Comparison of ENCODE assay signal across 8 cellular contexts in the genomic region with DNA sequence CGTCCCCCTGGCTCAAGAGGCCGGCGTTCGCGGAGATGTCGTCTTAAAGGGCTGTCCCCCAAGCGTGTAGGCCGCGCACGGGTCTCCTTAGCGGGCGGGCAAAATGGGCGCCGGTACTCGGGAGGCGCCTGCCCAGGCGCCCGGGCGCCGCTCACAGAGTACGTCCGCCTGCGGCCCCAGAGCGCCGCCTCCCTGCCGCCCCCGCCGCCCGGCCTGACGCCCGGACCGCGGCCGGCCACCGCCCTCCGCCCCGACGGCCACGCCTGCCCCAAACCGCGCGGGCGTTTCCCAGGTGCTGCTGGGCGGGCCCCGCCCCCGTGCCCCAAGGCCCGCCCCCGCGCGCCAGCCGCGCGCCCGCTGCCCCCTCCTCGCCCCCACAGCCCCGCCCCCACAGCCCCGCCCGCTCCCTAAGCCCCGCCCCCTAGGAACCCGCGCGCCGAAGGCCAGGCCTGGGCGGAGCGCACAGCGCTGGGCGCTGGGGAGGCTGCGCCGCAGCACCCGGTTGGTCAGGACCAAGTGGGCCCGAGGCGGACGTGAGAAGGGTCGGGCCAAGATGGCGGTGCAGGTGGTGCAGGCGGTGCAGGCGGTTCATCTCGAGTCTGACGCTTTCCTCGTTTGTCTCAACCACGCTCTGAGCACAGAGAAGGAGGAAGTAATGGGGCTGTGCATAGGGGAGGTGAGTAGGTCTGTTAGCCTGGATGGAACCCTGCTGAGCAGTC. TPM values are rescaled to one million over a fixed set of nuclear protein-coding genes. Genes with fewer than 3 reads are reported as not detected.
DNase-seq lines count a peak whose midpoint lies in the region; ATAC-seq and TF ChIP-seq lines count a peak whose summit lies in the region.

TSS of gene BRCC3 (plus strand) at position 534 of the 719 bp plus-strand sequence. CDS start at position 554, 20 bp downstream.
A gene with protein sequence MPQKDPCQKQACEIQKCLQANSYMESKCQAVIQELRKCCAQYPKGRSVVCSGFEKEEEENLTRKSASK (minus strand): TSS at position 162 of the 719 bp plus-strand sequence. CDS start 7,113 bp downstream, outside the sequence.
A gene with protein sequence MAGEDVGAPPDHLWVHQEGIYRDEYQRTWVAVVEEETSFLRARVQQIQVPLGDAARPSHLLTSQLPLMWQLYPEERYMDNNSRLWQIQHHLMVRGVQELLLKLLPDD (minus strand): TSS at position 162 of the 719 bp plus-strand sequence. CDS start 5,126 bp downstream, outside the sequence.

- H3K4me3 Mint-ChIP-seq in T-helper 2 cell treated with Interferon-gamma antibody and Interleukin-4, amounts not matched to agents 5 μg/mL and 100 μg/mL, for 36 hours, result peak within 1 kb of the TSS; percentile 94

- no peaks in the 10 kb centered on the region for H4K20me1 ChIP-seq in hepatocyte (ENCODE audit: insufficient read depth, poor library complexity, severe bottlenecking)

- no peaks in the 10 kb centered on the region for H3K9me2 ChIP-seq in hepatocyte (replicated peaks; ENCODE audit: insufficient read depth)

- no peaks in the 10 kb centered on the region for H3K27me3 ChIP-seq in ascending aorta
- no peaks in the 10 kb centered on the region for H3K27me3 ChIP-seq in hepatocyte

- peak within 1 kb of the TSS; percentile 85 for H2AFZ ChIP-seq in hepatocyte

- H3K36me3 ChIP-seq in ascending aorta, result no peaks in the 10 kb centered on the region
- H3K36me3 ChIP-seq in hepatocyte (replicated peaks; ENCODE audit: insufficient read depth, low read depth), result no peaks in the 10 kb centered on the region

- peaks cover 24% of the 10 kb centered on the region for H3K36me3 Mint-ChIP-seq in T-helper 2 cell treated with Interferon-gamma antibody and Interleukin-4, amounts not matched to agents 5 μg/mL and 100 μg/mL, for 36 hours (ENCODE audit: low read depth)

- H3K9me3 ChIP-seq in ascending aorta, result no peaks in the 10 kb centered on the region
- no peaks in the 10 kb centered on the region for H3K9me3 ChIP-seq in hepatocyte (ENCODE audit: low read depth)

- TF ChIP-seq CTCF in ascending aorta (IDR thresholded peaks at IDR 0.05) (no peak), hepatocyte (IDR thresholded peaks at IDR 0.05; ENCODE audit: poor library complexity) (no peak)

- H3K4me1 ChIP-seq in ascending aorta (no peaks in the 10 kb centered on the region), hepatocyte (ENCODE audit: insufficient read depth) (peaks cover 6% of the 10 kb centered on the region)

- H3K27me3 Mint-ChIP-seq in T-helper 2 cell treated with Interferon-gamma antibody and Interleukin-4, amounts not matched to agents 5 μg/mL and 100 μg/mL, for 36 hours (ENCODE audit: low read depth), result no peaks in the 10 kb centered on the region

- TF ChIP-seq POLR2A in GM18505 (IDR thresholded peaks at IDR 0.05; ENCODE audit: borderline replicate concordance, extremely low read depth, insufficient read depth, insufficient read length), result peak; percentile 71

- H3K4me3 ChIP-seq in ascending aorta (peak within 1 kb of the TSS; percentile 60 to 64), hepatocyte (peak within 1 kb of the TSS; percentile 79)

- WGBS in hepatocyte (ENCODE audit: low lambda C conversion rate, missing lambda C conversion rate), result 37% methylated on average over 46 of the region's 81 CpGs

- no peaks in the 10 kb centered on the region for H3K9me3 Mint-ChIP-seq in T-helper 2 cell treated with Interferon-gamma antibody and Interleukin-4, amounts not matched to agents 5 μg/mL and 100 μg/mL, for 36 hours

- peaks cover 48% of the 10 kb centered on the region for H3K4me1 Mint-ChIP-seq in T-helper 2 cell treated with Interferon-gamma antibody and Interleukin-4, amounts not matched to agents 5 μg/mL and 100 μg/mL, for 36 hours (ENCODE audit: low read depth)

- peak; percentile 84 for ATAC-seq in GM18505 (IDR thresholded peaks at IDR 0.05; ENCODE audit: unreplicated experiment)
- peak; percentile 86 for ATAC-seq in HG02885 (IDR thresholded peaks at IDR 0.05; ENCODE audit: poor library complexity, unreplicated experiment)

- DNase-seq in NCI-H1694 treated with DMSO at 0.1 percent for 48 hours (lab: John Stamatoyannopoulos, UW) (peak; percentile 67), ascending aorta (ENCODE audit: low spot score in 2 of 2) (peak; percentile 28 to 84), hepatocyte (ENCODE audit: low spot score) (peak; percentile 92), retina (peak; percentile 77), OCI-M2 (lab: John Stamatoyannopoulos, UW; ENCODE audit: unreplicated experiment) (no peak)
- DNase-seq in T-helper 2 cell treated with Interferon-gamma antibody and Interleukin-4, amounts not matched to agents 5 μg/mL and 100 μg/mL, for 36 hours (ENCODE audit: low spot score), result peak; percentile 79

- intact Hi-C loops in ascending aorta (cut with DNase I), result loop anchor here (1.0 to 10.0 kb wide), 3 partner anchors 45 to 674 kb away; partner anchors contain the start of genes FUNDC2 and VBP1

- H3K27ac Mint-ChIP-seq in T-helper 2 cell treated with Interferon-gamma antibody and Interleukin-4, amounts not matched to agents 5 μg/mL and 100 μg/mL, for 36 hours, result peak within 1 kb of the TSS; percentile 96

- H3K27ac ChIP-seq in ascending aorta (peak within 1 kb of the TSS; percentile 88 to 93), hepatocyte (peak within 1 kb of the TSS; percentile 97)

- peaks cover 24% of the 10 kb centered on the region for H3K79me2 ChIP-seq in hepatocyte

- peak within 1 kb of the TSS; percentile 83 for H3K4me2 ChIP-seq in hepatocyte

RNA-seq across cellular contexts. Expression of gene BRCC3, which starts in this region (rescaled TPM):
- 9.4 TPM for total RNA-seq in ascending aorta
- 13.4 and 19.8 TPM in 2 replicates for total RNA-seq in hepatocyte
- 21.5 and 27.2 TPM in 2 replicates for polyA plus RNA-seq in hepatocyte

RNA-seq across cellular contexts. Expression of the second gene that starts in this region (rescaled TPM):
- 11.9 TPM for total RNA-seq in ascending aorta
- 10.8 and 14.2 TPM in 2 replicates for total RNA-seq in hepatocyte
- 16.3 and 18.4 TPM in 2 replicates for polyA plus RNA-seq in hepatocyte

RNA-seq across cellular contexts. Expression of the third gene that starts in this region (rescaled TPM):
- 6.1 TPM for total RNA-seq in ascending aorta
- 0.32 and 1.7 TPM in 2 replicates for total RNA-seq in hepatocyte
- 13.2 TPM in 2 replicates for polyA plus RNA-seq in hepatocyte
